ENCODE assay signal across 26 cellular contexts in the genomic region with DNA sequence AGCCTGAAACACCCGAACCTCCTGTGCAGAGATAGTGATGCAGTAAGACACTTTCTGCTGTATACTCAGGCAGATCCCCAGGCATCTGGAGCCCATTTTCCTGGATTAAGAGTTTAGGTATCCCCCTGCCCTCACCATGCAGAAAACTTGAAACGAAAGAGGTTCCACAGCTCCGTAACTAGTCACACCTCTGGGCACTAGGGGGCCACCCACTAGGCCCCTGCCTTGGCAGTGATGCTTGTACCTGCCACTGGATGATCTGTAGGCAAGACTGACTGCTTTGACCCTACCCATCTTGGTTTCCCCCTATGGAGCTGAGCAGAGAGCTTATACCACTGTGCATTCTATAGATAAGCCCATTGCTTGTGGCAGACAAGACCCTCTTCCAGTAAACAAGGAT.
"Had no signal": no experiment of that assay in that cellular context is flagged by ENCODE, and none has a peak within 500 bp of the region (broad histone marks: within the 10 kb centered on the region; RNA-seq: fewer than 3 reads in every experiment).

No MANE protein-coding gene starts in this region.

- H3K27me3 ChIP-seq: neural progenitor cell, ovary, right lobe of liver, sigmoid colon, thyroid gland, tibial nerve, upper lobe of left lung, vagina had no signal

- ATAC-seq: psoas muscle; right cardiac atrium; right lobe of liver; stimulated activated effector memory CD8-positive, alpha-beta T cell treated with anti-CD3 and anti-CD28 coated beads, Interleukin-12 subunit alpha, Interleukin-12 subunit beta, amount 100 ng/mL, for 72 hours; stimulated activated naive B cell treated with anti-CD40 and anti-IgM and Interleukin-4, amounts not matched to agents 10 μg/mL and 1 μg/mL and 100 μg/mL, for 72 hours had no signal

- H3K36me3 ChIP-seq: neural progenitor cell, ovary, right lobe of liver, sigmoid colon, stomach, thoracic aorta, thyroid gland, tibial nerve, upper lobe of left lung, vagina had no signal

- H3K9me3 Mint-ChIP-seq: neural progenitor cell had no signal

- H3K4me3 Mint-ChIP-seq: nephron; neural progenitor cell; stimulated activated effector memory CD8-positive, alpha-beta T cell treated with anti-CD3 and anti-CD28 coated beads, Interleukin-12 subunit alpha, Interleukin-12 subunit beta, amount 100 ng/mL, for 72 hours; stimulated activated naive B cell treated with anti-CD40 and anti-IgM and Interleukin-4, amounts not matched to agents 10 μg/mL and 1 μg/mL and 100 μg/mL, for 72 hours; stimulated activated naive CD8-positive, alpha-beta T cell treated with anti-CD3 and anti-CD28 coated beads, Interleukin-15, Interleukin-2, amounts not matched to agents 100 ng/mL and 50 ng/mL, for 24 hours had no signal

- H3K4me1 Mint-ChIP-seq: nephron; neural progenitor cell; stimulated activated effector memory CD8-positive, alpha-beta T cell treated with anti-CD3 and anti-CD28 coated beads, Interleukin-12 subunit alpha, Interleukin-12 subunit beta, amount 100 ng/mL, for 72 hours; stimulated activated naive B cell treated with anti-CD40 and anti-IgM and Interleukin-4, amounts not matched to agents 10 μg/mL and 1 μg/mL and 100 μg/mL, for 72 hours had no signal

- H3K9me3 ChIP-seq: ovary, psoas muscle, right lobe of liver, sigmoid colon, thoracic aorta, thyroid gland, tibial nerve, upper lobe of left lung, vagina had no signal

- H3K79me2 ChIP-seq: parathyroid adenoma had no signal

- H3K27ac Mint-ChIP-seq: nephron; neural progenitor cell; progenitor cell of endocrine pancreas; stimulated activated effector memory CD8-positive, alpha-beta T cell treated with anti-CD3 and anti-CD28 coated beads, Interleukin-12 subunit alpha, Interleukin-12 subunit beta, amount 100 ng/mL, for 72 hours; stimulated activated naive B cell treated with anti-CD40 and anti-IgM and Interleukin-4, amounts not matched to agents 10 μg/mL and 1 μg/mL and 100 μg/mL, for 72 hours; stimulated activated naive CD8-positive, alpha-beta T cell treated with anti-CD3 and anti-CD28 coated beads, Interleukin-15, Interleukin-2, amounts not matched to agents 100 ng/mL and 50 ng/mL, for 24 hours had no signal

- H3K4me3 ChIP-seq: neural progenitor cell, ovary, psoas muscle, right lobe of liver, sigmoid colon, stomach, thoracic aorta, thyroid gland, tibial nerve, upper lobe of left lung, vagina had no signal

- H3K4me2 ChIP-seq: neural progenitor cell had no signal

- H3K27me3 Mint-ChIP-seq: progenitor cell of endocrine pancreas; stimulated activated naive B cell treated with anti-CD40 and anti-IgM and Interleukin-4, amounts not matched to agents 10 μg/mL and 1 μg/mL and 100 μg/mL, for 72 hours; stimulated activated naive CD8-positive, alpha-beta T cell treated with anti-CD3 and anti-CD28 coated beads, Interleukin-15, Interleukin-2, amounts not matched to agents 100 ng/mL and 50 ng/mL, for 24 hours had no signal

- H3K4me1 ChIP-seq: neural progenitor cell, parathyroid adenoma, psoas muscle, right lobe of liver, sigmoid colon, stomach, thyroid gland, tibial nerve, upper lobe of left lung, vagina had no signal

- H3K27ac ChIP-seq: neural progenitor cell, ovary, parathyroid adenoma, psoas muscle, right lobe of liver, sigmoid colon, stomach, thoracic aorta, thyroid gland, tibial nerve, upper lobe of left lung, vagina had no signal

- H2AFZ ChIP-seq: neural progenitor cell, parathyroid adenoma had no signal

- DNase-seq: occipital lobe; ovary; psoas muscle; sigmoid colon; small intestine; stimulated activated CD4-positive, alpha-beta T cell treated with anti-CD3 and anti-CD28 coated beads, Interleukin-15, amount 100 ng/mL, for 24 hours; stimulated activated CD4-positive, alpha-beta T cell treated with anti-CD3 and anti-CD28 coated beads, Interleukin-2, amount 100 ng/mL, for 24 hours; stimulated activated CD4-positive, alpha-beta T cell treated with anti-CD3 and anti-CD28 coated beads, Interleukin-2, amount 100 ng/mL, for 48 hours; stimulated activated CD4-positive, alpha-beta T cell treated with anti-CD3 and anti-CD28 coated beads, Interleukin-4, amount 100 ng/mL, for 24 hours; stimulated activated naive B cell treated with anti-CD40 and anti-IgM and Interleukin-4, amounts not matched to agents 10 μg/mL and 1 μg/mL and 100 μg/mL, for 72 hours; stimulated activated naive CD4-positive, alpha-beta T cell treated with Interleukin-2 at 50 U/mL for 16 hours; stomach; thyroid gland; trophoblast cell; upper lobe of left lung had no signal

- H3K9ac ChIP-seq: neural progenitor cell, parathyroid adenoma had no signal

- H3K36me3 Mint-ChIP-seq: neural progenitor cell; stimulated activated effector memory CD8-positive, alpha-beta T cell treated with anti-CD3 and anti-CD28 coated beads, Interleukin-12 subunit alpha, Interleukin-12 subunit beta, amount 100 ng/mL, for 72 hours; stimulated activated naive B cell treated with anti-CD40 and anti-IgM and Interleukin-4, amounts not matched to agents 10 μg/mL and 1 μg/mL and 100 μg/mL, for 72 hours had no signal
